1 cellular context compared by ENCODE assay signal in the genomic region with DNA sequence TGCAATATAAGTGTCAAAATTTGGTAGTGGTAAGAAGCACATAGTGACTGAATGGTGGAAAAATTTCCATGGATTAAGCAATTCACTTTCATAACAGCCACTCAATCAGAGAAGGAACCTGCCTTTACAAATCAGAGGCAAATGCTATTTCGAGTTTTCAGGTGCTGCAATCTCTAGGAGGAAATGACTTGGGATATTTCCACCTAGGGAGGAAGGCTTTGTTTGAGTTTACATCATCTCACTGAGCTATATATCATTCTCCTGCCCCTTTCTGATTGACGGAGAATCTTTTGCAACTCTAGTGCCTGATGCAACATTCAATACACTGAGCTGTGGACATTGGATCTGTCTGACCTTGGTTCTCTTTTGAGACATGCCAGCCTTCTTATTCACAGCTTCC.
TF ChIP-seq lines count a peak whose summit lies in the region.

No MANE protein-coding gene starts in this region.

TF ChIP-seq in HCT116, 20 proteins besides CTCF, POLR2A, EP300 and RAD21:
- no peak for TF ChIP-seq SRF (IDR thresholded peaks at IDR 0.05; ENCODE audit: low read depth)
- TF ChIP-seq CEBPB (IDR thresholded peaks at IDR 0.05; ENCODE audit: low read depth), result 0 out of 2 replicates have a peak, but pooled peaks have one; percentile 36
- TF ChIP-seq YY1 (IDR thresholded peaks at IDR 0.05; ENCODE audit: extremely low read depth, insufficient replicate concordance, low read depth, low read length), result no peak
